ENCODE assay signal across 1 cellular context in genomic region chr9:71928806-71929205, GRCh38.
TF ChIP-seq lines count a peak whose summit lies in the region.

No MANE protein-coding gene starts in this region.

TF ChIP-seq in IMR-90, 13 proteins besides CTCF, POLR2A, EP300 and RAD21 (continued from another document):
- TF ChIP-seq ELK1 (IDR thresholded peaks at IDR 0.05; ENCODE audit: borderline replicate concordance, low read depth, low read length) (no peak), USF2 (IDR thresholded peaks at IDR 0.05; ENCODE audit: low read depth, low read length) (no peak), SMC3 (IDR thresholded peaks at IDR 0.05; ENCODE audit: low read depth, low read length) (no peak), MXI1 (IDR thresholded peaks at IDR 0.05; ENCODE audit: borderline replicate concordance, low read depth, low read length) (no peak)
